Comparison of ENCODE assay signal across 32 cellular contexts in genomic region chr1:172293379-172293778, GRCh38.
DNase-seq lines count a peak whose midpoint lies in the region; ATAC-seq and TF ChIP-seq lines count a peak whose summit lies in the region.
"Had no signal": no experiment of that assay in that cellular context is flagged by ENCODE, and none has a peak within 500 bp of the region (broad histone marks: within the 10 kb centered on the region; RNA-seq: fewer than 3 reads in every experiment).

No MANE protein-coding gene starts in this region.

- DNase-seq in AG10803 (ENCODE audit: low read depth) (peak; percentile 79), adipocyte (ENCODE audit: low read depth) (peak; percentile 27), fibroblast of pulmonary artery (ENCODE audit: low read depth) (peak; percentile 18), osteocyte (ENCODE audit: extremely low spot score, unreplicated experiment) (no peak), DMS79 treated with DMSO at 0.1 percent for 48 hours (lab: John Stamatoyannopoulos, UW) (no peak), RKO (ENCODE audit: low spot score) (no peak)
- DNase-seq: activated CD4-positive, alpha-beta T cell treated with anti-CD3 and anti-CD28 coated beads for 4 hours; DMS 273 treated with DMSO at 0.1 percent for 48 hours; effector memory CD4-positive, alpha-beta T cell; foreskin fibroblast; HCEC 1CT; heart left ventricle; kidney; midbrain; naive thymus-derived CD4-positive, alpha-beta T cell; NCI-H146; NCI-H2107; NCI-H345; NCI-H69; nucleus accumbens; SHP77; stimulated activated naive CD4-positive, alpha-beta T cell; testis had no signal

- no peaks in the 10 kb centered on the region for H3K27me3 Mint-ChIP-seq in osteocyte (ENCODE audit: unreplicated experiment)
- H3K27me3 Mint-ChIP-seq: activated naive CD4-positive, alpha-beta T cell treated with anti-CD3 and anti-CD28 coated beads, Interleukin-2, amount 50 U/mL, for 24 hours; naive thymus-derived CD4-positive, alpha-beta T cell had no signal

- peaks cover 39% of the 10 kb centered on the region for H3K4me1 Mint-ChIP-seq in osteocyte (ENCODE audit: unreplicated experiment)
- H3K4me1 Mint-ChIP-seq: activated naive CD4-positive, alpha-beta T cell treated with anti-CD3 and anti-CD28 coated beads, Interleukin-2, amount 50 U/mL, for 24 hours had no signal

- H3K4me3 ChIP-seq in AG10803 (ENCODE audit: low read length) (no peak overlapping the region), adipocyte (ENCODE audit: low read length) (no peak overlapping the region), fibroblast of pulmonary artery (replicated peaks; ENCODE audit: low read depth, low read length) (no peak overlapping the region)
- H3K4me3 ChIP-seq: A549, BLaER1, cardiac muscle cell, coronary artery, heart left ventricle, testis had no signal

- TF ChIP-seq CTCF in AG10803 (conservative IDR thresholded peaks at IDR 0.05; ENCODE audit: low read length) (no peak), fibroblast of pulmonary artery (IDR thresholded peaks at IDR 0.05; ENCODE audit: low read length, missing control alignments) (no peak), osteocyte (IDR thresholded peaks at IDR 0.05) (no peak)

- H3K9me3 ChIP-seq in adipocyte (ENCODE audit: control insufficient read depth, low read length), result no peaks in the 10 kb centered on the region
- H3K9me3 ChIP-seq: A549, BLaER1, heart left ventricle, testis had no signal

- H3K27ac Mint-ChIP-seq in osteocyte (ENCODE audit: unreplicated experiment), result peak overlapping the region; percentile 57
- H3K27ac Mint-ChIP-seq: activated naive CD4-positive, alpha-beta T cell treated with anti-CD3 and anti-CD28 coated beads, Interleukin-2, amount 50 U/mL, for 24 hours; activated T-helper 2 cell treated with anti-CD3 and anti-CD28 coated beads, Interferon-gamma antibody, Interleukin-2, Interleukin-4, amounts not matched to agents 10 μg/mL and 5 μg/mL and 100 μg/mL, durations not matched to agents 14 hours and 24 hours and 36 hours; IgD-negative memory B cell; naive thymus-derived CD4-positive, alpha-beta T cell had no signal

- H3K9me3 Mint-ChIP-seq in osteocyte (ENCODE audit: unreplicated experiment), result peaks cover under 1% of the 10 kb centered on the region
- H3K9me3 Mint-ChIP-seq: activated naive CD4-positive, alpha-beta T cell treated with anti-CD3 and anti-CD28 coated beads, Interleukin-2, amount 50 U/mL, for 24 hours; activated T-helper 2 cell treated with anti-CD3 and anti-CD28 coated beads, Interferon-gamma antibody, Interleukin-2, Interleukin-4, amounts not matched to agents 10 μg/mL and 5 μg/mL and 100 μg/mL, durations not matched to agents 14 hours and 24 hours and 36 hours; IgD-negative memory B cell had no signal

- no peaks in the 10 kb centered on the region for H3K27me3 ChIP-seq in adipocyte (replicated peaks; ENCODE audit: control insufficient read depth, insufficient read depth, low read length)
- H3K27me3 ChIP-seq: BLaER1, cardiac muscle cell, heart left ventricle, testis had no signal

- no peaks in the 10 kb centered on the region for H3K36me3 ChIP-seq in adipocyte (ENCODE audit: control insufficient read depth, insufficient read depth, low read length, severe bottlenecking)
- H3K36me3 ChIP-seq: BLaER1, cardiac muscle cell, heart left ventricle had no signal

- H3K4me1 ChIP-seq in adipocyte (ENCODE audit: control insufficient read depth, insufficient read depth, low read length), result peaks cover 25% of the 10 kb centered on the region
- H3K4me1 ChIP-seq: BLaER1 had no signal

- no peak overlapping the region for H3K4me3 Mint-ChIP-seq in osteocyte (ENCODE audit: unreplicated experiment)
- H3K4me3 Mint-ChIP-seq: activated naive CD4-positive, alpha-beta T cell treated with anti-CD3 and anti-CD28 coated beads, Interleukin-2, amount 50 U/mL, for 24 hours; IgD-negative memory B cell; naive thymus-derived CD4-positive, alpha-beta T cell had no signal

- ATAC-seq in GM18502 (IDR thresholded peaks at IDR 0.05; ENCODE audit: poor library complexity, unreplicated experiment), result no peak
- no peak for ATAC-seq in GM21367 (IDR thresholded peaks at IDR 0.05; ENCODE audit: unreplicated experiment)
- ATAC-seq: A549; heart left ventricle; naive thymus-derived CD4-positive, alpha-beta T cell had no signal

- no peaks in the 10 kb centered on the region for H3K36me3 Mint-ChIP-seq in osteocyte (ENCODE audit: unreplicated experiment)
- H3K36me3 Mint-ChIP-seq: activated naive CD4-positive, alpha-beta T cell treated with anti-CD3 and anti-CD28 coated beads, Interleukin-2, amount 50 U/mL, for 24 hours; IgD-negative memory B cell had no signal

- no peak overlapping the region for H3K9ac ChIP-seq in adipocyte (ENCODE audit: low read length)
- H3K9ac ChIP-seq: BLaER1 had no signal

Comparison
In these comparisons a context has a peak if more than half of its experiments do, and no peak if none do; other contexts are left out.
1. DNase-seq: peak in AG10803 (single experiment), adipocyte (single experiment) and fibroblast of pulmonary artery (single experiment); none in osteocyte (single experiment), DMS79 treated with DMSO at 0.1 percent for 48 hours (single experiment) and RKO (single experiment).